ENCODE assay signal across 8 cellular contexts in the genomic region with DNA sequence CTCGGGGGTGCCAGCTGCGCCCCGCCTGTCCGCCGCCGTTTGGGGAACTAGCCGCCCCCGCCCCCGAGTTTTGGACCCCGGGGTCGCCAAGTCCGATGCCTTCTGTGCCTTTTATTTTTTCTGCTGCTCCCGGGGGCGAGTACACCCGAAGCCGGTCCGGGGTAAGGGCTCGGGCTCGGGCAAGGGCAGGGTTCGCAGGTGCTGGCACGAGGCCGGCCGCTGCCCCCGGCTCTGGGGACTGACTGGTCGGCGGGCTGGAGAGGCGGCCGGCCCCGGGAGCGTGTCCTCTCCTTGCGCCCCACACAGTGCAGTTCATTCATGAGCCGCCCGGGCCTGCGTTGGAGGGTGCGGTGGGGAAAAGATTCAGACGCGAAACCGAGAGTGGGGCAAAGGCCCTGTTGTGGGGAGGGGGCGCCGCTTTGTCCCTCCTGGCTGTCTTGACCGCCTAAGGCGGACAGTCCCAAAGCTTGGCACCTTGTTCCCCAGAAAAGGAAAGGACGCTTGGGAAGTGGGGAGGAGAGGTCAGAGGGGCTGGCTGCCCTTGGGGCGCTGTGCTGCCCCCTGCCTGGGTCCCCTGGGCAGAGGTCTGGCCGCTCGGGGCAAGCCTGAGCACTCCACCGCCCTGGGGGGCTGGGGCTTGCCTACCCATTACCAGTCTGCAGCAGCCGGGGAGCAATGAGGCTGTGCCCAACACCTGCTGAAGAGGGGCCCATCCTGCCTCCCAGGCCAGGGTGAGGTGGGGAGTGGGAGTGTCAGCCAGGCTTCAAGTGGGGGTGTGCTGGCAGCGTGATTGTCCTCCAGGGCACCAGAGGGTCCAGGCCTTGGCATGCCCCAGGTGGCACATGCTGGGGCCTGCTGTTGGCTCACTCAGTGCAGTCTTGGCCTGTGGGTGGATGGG. TPM values are rescaled to one million over a fixed set of nuclear protein-coding genes. Genes with fewer than 3 reads are reported as not detected.
DNase-seq lines count a peak whose midpoint lies in the region; ATAC-seq and TF ChIP-seq lines count a peak whose summit lies in the region.

No MANE protein-coding gene starts in this region.

- peak overlapping the region; percentile 98 for H3K27ac Mint-ChIP-seq in central memory CD8-positive, alpha-beta T cell (ENCODE audit: low read depth)

- ATAC-seq in central memory CD8-positive, alpha-beta T cell (replicated peaks; ENCODE audit: extremely low read depth, poor library complexity, severe bottlenecking): no peak
- no peak for ATAC-seq in HG02981 (IDR thresholded peaks at IDR 0.05; ENCODE audit: unreplicated experiment)

- peaks cover 62% of the 10 kb centered on the region for H3K4me1 Mint-ChIP-seq in central memory CD8-positive, alpha-beta T cell

- TF ChIP-seq CTCF in BJ (IDR thresholded peaks at IDR 0.05; ENCODE audit: insufficient read depth, low read depth, low read length) (0 out of 2 replicates have a peak, but pooled peaks have one; percentile 2), kidney epithelial cell (IDR thresholded peaks at IDR 0.05; ENCODE audit: insufficient read depth, low read length, poor library complexity, severe bottlenecking) (peak; percentile 16)

- no peak for DNase-seq in BJ (ENCODE audit: low read depth)
- peak; percentile 30 for DNase-seq in GM19238 (ENCODE audit: insufficient read length, low spot score)
- DNase-seq in RKO (ENCODE audit: low spot score): peak; percentile 62
- DNase-seq in central memory CD8-positive, alpha-beta T cell (ENCODE audit: low spot score in 2 of 2): no peak
- DNase-seq in kidney epithelial cell (ENCODE audit: low read depth): no peak
- peak; percentile 21 for DNase-seq in stimulated activated CD4-positive, alpha-beta T cell treated with anti-CD3 and anti-CD28 coated beads, Interleukin-4, amount 100 ng/mL, for 1 hour
- no peak for DNase-seq in NCI-H524 treated with DMSO at 0.1 percent for 48 hours (lab: John Stamatoyannopoulos, UW)

- no peaks in the 10 kb centered on the region for H3K9me3 Mint-ChIP-seq in central memory CD8-positive, alpha-beta T cell

- no peaks in the 10 kb centered on the region for H3K27me3 Mint-ChIP-seq in central memory CD8-positive, alpha-beta T cell

- H3K27me3 ChIP-seq in BJ (ENCODE audit: control insufficient read depth, insufficient read depth, low read length): no peaks in the 10 kb centered on the region
- H3K27me3 ChIP-seq in kidney epithelial cell (ENCODE audit: control insufficient read depth, insufficient read depth, low read length): no peaks in the 10 kb centered on the region

- H3K4me3 ChIP-seq in BJ (ENCODE audit: low read depth, low read length) (peak overlapping the region; percentile 87), kidney epithelial cell (ENCODE audit: low read depth, low read length) (peak overlapping the region; percentile 89)

- H3K36me3 ChIP-seq in BJ (ENCODE audit: control insufficient read depth, insufficient read depth, low read length): no peaks in the 10 kb centered on the region
- no peaks in the 10 kb centered on the region for H3K36me3 ChIP-seq in kidney epithelial cell (ENCODE audit: control insufficient read depth, insufficient read depth, low read length)

- POLR2A ChIA-PET in BJ (lab: Charles Lee): interaction anchor here (0.6 kb wide), 1 partner anchor 121 kb away, joined by 4 read pairs; no protein-coding TSS in a partner anchor

- peak overlapping the region; percentile 91 for H3K4me3 Mint-ChIP-seq in central memory CD8-positive, alpha-beta T cell

- peaks cover 8% of the 10 kb centered on the region for H3K36me3 Mint-ChIP-seq in central memory CD8-positive, alpha-beta T cell (ENCODE audit: insufficient read depth)

- CTCF ChIA-PET in BJ (lab: Yijun Ruan, JAX): no interaction called here

RNA-seq across cellular contexts. Expression of a gene that starts 0.9 kb away (rescaled TPM):
- polyA plus RNA-seq in BJ (2011; rRNA removed): 34.1 and 56.5 TPM in 2 replicates
- 32.6 and 56.6 TPM in 2 replicates for polyA minus RNA-seq in BJ (2011; rRNA and poly(A)+ RNA removed)
- total RNA-seq in kidney epithelial cell: 59.3 and 61.8 TPM in 2 replicates

RNA-seq across cellular contexts. Expression of a gene that starts 1.0 kb away (rescaled TPM):
- 58.4 TPM in 2 replicates for polyA plus RNA-seq in BJ (2011; rRNA removed)
- 15.6 and 29.4 TPM in 2 replicates for polyA minus RNA-seq in BJ (2011; rRNA and poly(A)+ RNA removed)
- total RNA-seq in kidney epithelial cell: 85.9 and 98.5 TPM in 2 replicates

RNA-seq across cellular contexts. Expression of a gene that starts 30.4 kb away (rescaled TPM):
- polyA plus RNA-seq in BJ (2011; rRNA removed): 0.04 TPM in 1 of 2 replicates, not detected in the other
- polyA minus RNA-seq in BJ (2011; rRNA and poly(A)+ RNA removed): not detected in 2 replicates
- total RNA-seq in kidney epithelial cell: not detected in 2 replicates

Comparison
In these comparisons a context has a peak if more than half of its experiments do, and no peak if none do; other contexts are left out.
1. DNase-seq: peak in GM19238 (single experiment), RKO (single experiment) and stimulated activated CD4-positive, alpha-beta T cell treated with anti-CD3 and anti-CD28 coated beads, Interleukin-4, amount 100 ng/mL, for 1 hour (single experiment); none in BJ (single experiment), central memory CD8-positive, alpha-beta T cell (0 of 2), kidney epithelial cell (single experiment) and NCI-H524 treated with DMSO at 0.1 percent for 48 hours (single experiment).